Comparison of ENCODE assay signal across 15 cellular contexts in genomic region chr12:128807161-128807724, GRCh38. TPM values are rescaled to one million over a fixed set of nuclear protein-coding genes. Genes with fewer than 3 reads are reported as not detected.
DNase-seq lines count a peak whose midpoint lies in the region; ATAC-seq and TF ChIP-seq lines count a peak whose summit lies in the region.
"Had no signal": no experiment of that assay in that cellular context is flagged by ENCODE, and none has a peak within 500 bp of the region (broad histone marks: within the 10 kb centered on the region; RNA-seq: fewer than 3 reads in every experiment).

No MANE protein-coding gene starts in this region.

- H3K27ac Mint-ChIP-seq in immature natural killer cell (peak overlapping the region; percentile 46 to 100 (median 84)), osteocyte (ENCODE audit: unreplicated experiment) (no peak overlapping the region)
- H3K27ac Mint-ChIP-seq: activated CD4-positive, alpha-beta memory T cell treated with anti-CD3 and anti-CD28 coated beads, Interleukin-2, amount 10 ng/mL, durations not matched to agents 7 days and 5 days had no signal

- H3K4me3 Mint-ChIP-seq in immature natural killer cell = peak overlapping the region in 2 of 5 donors; percentile 9 to 72
- H3K4me3 Mint-ChIP-seq in osteocyte (ENCODE audit: unreplicated experiment) = no peak overlapping the region
- H3K4me3 Mint-ChIP-seq: activated CD4-positive, alpha-beta memory T cell treated with anti-CD3 and anti-CD28 coated beads, Interleukin-2, amount 10 ng/mL, durations not matched to agents 7 days and 5 days had no signal

- peaks cover 10 to 32% (median 21%) of the 10 kb centered on the region in 3 donors for H3K27me3 Mint-ChIP-seq in immature natural killer cell (ENCODE audit: low read depth in 3 of 3)
- no peaks in the 10 kb centered on the region for H3K27me3 Mint-ChIP-seq in osteocyte (ENCODE audit: unreplicated experiment)
- H3K27me3 Mint-ChIP-seq: activated CD4-positive, alpha-beta memory T cell treated with anti-CD3 and anti-CD28 coated beads, Interleukin-2, amount 10 ng/mL, durations not matched to agents 7 days and 5 days had no signal

- H3K9me3 Mint-ChIP-seq in immature natural killer cell (peaks cover 0 to 4% (median 0%) of the 10 kb centered on the region in 6 donors), osteocyte (ENCODE audit: unreplicated experiment) (peaks cover 10% of the 10 kb centered on the region)

- TF ChIP-seq CTCF in osteocyte (IDR thresholded peaks at IDR 0.05) = no peak

- peaks cover 59 to 78% of the 10 kb centered on the region in 2 donors for H3K4me1 Mint-ChIP-seq in immature natural killer cell
- peaks cover 17% of the 10 kb centered on the region for H3K4me1 Mint-ChIP-seq in osteocyte (ENCODE audit: unreplicated experiment)

- DNase-seq in Daoy (ENCODE audit: low read depth) (peak; percentile 90), NOMO-1 treated with dmso at 0.1 percent for 144 hours (lab: John Stamatoyannopoulos, UW; ENCODE audit: unreplicated experiment) (peak; percentile 77), immature natural killer cell (peak in 2 of 3 donors; percentile 18 to 44), putamen (ENCODE audit: low spot score) (peak; percentile 47), DMS 273 treated with DMSO at 0.1 percent for 48 hours (lab: John Stamatoyannopoulos, UW) (no peak), osteocyte (ENCODE audit: extremely low spot score, unreplicated experiment) (no peak)
- DNase-seq in activated naive CD4-positive, alpha-beta T cell treated with anti-CD3 and anti-CD28 coated beads, Interleukin-2, amount 50 U/mL, for 16 hours = no peak
- DNase-seq: activated CD4-positive, alpha-beta memory T cell treated with anti-CD3 and anti-CD28 coated beads, Interleukin-2, amount 10 ng/mL, durations not matched to agents 7 days and 5 days; NCI-H146; NCI-H524 treated with DMSO at 0.1 percent for 48 hours; SW 1271; WERI-Rb-1 had no signal

- peaks cover 32 to 60% (median 34%) of the 10 kb centered on the region in 3 donors for H3K36me3 Mint-ChIP-seq in immature natural killer cell
- peaks cover 53% of the 10 kb centered on the region for H3K36me3 Mint-ChIP-seq in osteocyte (ENCODE audit: unreplicated experiment)

- no peak for ATAC-seq in GM21825 (IDR thresholded peaks at IDR 0.05; ENCODE audit: unreplicated experiment)

RNA-seq across cellular contexts. Expression of gene SLC15A4, which starts 16.5 kb away (rescaled TPM):
- total RNA-seq in Daoy (2014; rRNA removed; shearing (Covaris generic)) = 41.4 and 44.4 TPM in 2 replicates
- 10 to 100 TPM; 36.3 to 39.2 (median 39.0) TPM for polyA plus RNA-seq in immature natural killer cell
- total RNA-seq in osteocyte = 29.3 and 34.3 TPM in 2 replicates

RNA-seq across cellular contexts. Expression of gene GLT1D1, which starts 46.0 kb away (rescaled TPM):
- total RNA-seq in Daoy (2014; rRNA removed; shearing (Covaris generic)) = 1.2 and 1.9 TPM in 2 replicates
- polyA plus RNA-seq in immature natural killer cell = 1 to 10 TPM in 1 of 3 donors, not detected in 2; 2.5 TPM
- 0.11 TPM in 1 of 2 replicates, not detected in the other for total RNA-seq in osteocyte
- total RNA-seq: activated CD4-positive, alpha-beta memory T cell treated with anti-CD3 and anti-CD28 coated beads, Interleukin-2, amount 10 ng/mL, durations not matched to agents 7 days and 5 days; endothelial cell of umbilical vein; glomerular endothelial cell had no signal
- polyA plus RNA-seq: endothelial cell of umbilical vein had no signal

Comparison
In these comparisons a context has a peak if more than half of its experiments do, and no peak if none do; other contexts are left out.
1. DNase-seq: peak in Daoy (single experiment), NOMO-1 treated with dmso at 0.1 percent for 144 hours (single experiment), immature natural killer cell (2 of 3) and putamen (single experiment); none in DMS 273 treated with DMSO at 0.1 percent for 48 hours (single experiment), osteocyte (single experiment) and activated naive CD4-positive, alpha-beta T cell treated with anti-CD3 and anti-CD28 coated beads, Interleukin-2, amount 50 U/mL, for 16 hours (single experiment).